Comparison of ENCODE assay signal across 36 cellular contexts in the genomic region with DNA sequence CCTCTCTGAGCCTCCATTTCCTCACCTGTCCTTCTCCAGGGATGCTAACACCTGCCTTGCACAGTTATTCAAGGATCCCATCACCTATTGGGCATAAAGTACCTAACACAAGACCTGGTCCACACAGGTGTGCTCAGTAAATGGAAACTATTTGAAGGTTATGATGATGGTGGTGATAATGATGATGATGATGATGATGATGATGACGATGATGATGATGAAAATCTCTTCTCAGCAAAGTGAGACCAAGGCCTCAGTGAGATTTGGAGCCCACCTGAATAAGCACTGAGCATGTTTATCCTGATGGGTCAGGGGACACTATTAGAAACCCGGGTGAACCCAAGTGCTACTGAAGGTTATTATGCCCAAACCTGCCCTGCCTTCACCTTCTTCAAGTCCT.
"Had no signal": no experiment of that assay in that cellular context is flagged by ENCODE, and none has a peak within 500 bp of the region (broad histone marks: within the 10 kb centered on the region; RNA-seq: fewer than 3 reads in every experiment).

No MANE protein-coding gene starts in this region.

- DNase-seq: Karpas-422, Kasumi-1, MG63, MM.1S, MV-4-11, NCI-H1048, NCI-H1092, NCI-H1092 treated with DMSO at 0.1 percent for 48 hours, NCI-H1105, NCI-H1105 treated with DMSO at 0.1 percent for 48 hours, NCI-H1417, NCI-H1417 treated with DMSO at 0.1 percent for 48 hours, NCI-H1436, NCI-H1436 treated with DMSO at 0.1 percent for 48 hours, NCI-H146, NCI-H1694, NCI-H1694 treated with DMSO at 0.1 percent for 48 hours, NCI-H187, NCI-H187 treated with DMSO at 0.1 percent for 48 hours, NCI-H1930, NCI-H2029, NCI-H2029 treated with DMSO at 0.1 percent for 48 hours, NCI-H2081, NCI-H2081 treated with DMSO at 0.1 percent for 48 hours, NCI-H2107, NCI-H2171, NCI-H2171 treated with DMSO at 0.1 percent for 48 hours, NCI-H2227 treated with DMSO at 0.1 percent for 48 hours, NCI-H226, NCI-H345, NCI-H446, NCI-H446 treated with DMSO at 0.1 percent for 48 hours, NCI-H510A, NCI-H510A treated with DMSO at 0.1 percent for 48 hours, NCI-H524, NCI-H524 treated with DMSO at 0.1 percent for 48 hours had no signal

- H3K9me3 ChIP-seq: MG63 had no signal

- H3K4me3 ChIP-seq: MG63 had no signal

- H3K36me3 ChIP-seq: MG63 had no signal
